Comparison of ENCODE assay signal across 20 cellular contexts in genomic region chr16:50169555-50170096, GRCh38. TPM values are rescaled to one million over a fixed set of nuclear protein-coding genes. Genes with fewer than 3 reads are reported as not detected.
DNase-seq lines count a peak whose midpoint lies in the region; ATAC-seq and TF ChIP-seq lines count a peak whose summit lies in the region.
"Had no signal": no experiment of that assay in that cellular context is flagged by ENCODE, and none has a peak within 500 bp of the region (broad histone marks: within the 10 kb centered on the region; RNA-seq: fewer than 3 reads in every experiment).

No MANE protein-coding gene starts in this region.

- H3K36me3 ChIP-seq in cardiac muscle cell (no peaks in the 10 kb centered on the region), liver (ENCODE audit: control insufficient read depth in 4 of 4, insufficient read depth in 3 of 4, low read depth in 1 of 4, low read length in 3 of 4) (no peaks in the 10 kb centered on the region)
- H3K36me3 ChIP-seq: HAP-1, left ventricle myocardium inferior, thoracic aorta had no signal

- peak in 1 of 2 donors; percentile 70 for DNase-seq in cardiac muscle cell (ENCODE audit: low read depth in 1 of 2, low spot score in 1 of 2)
- DNase-seq in right cardiac atrium = no peak
- peak; percentile 4 for DNase-seq in NOMO-1 treated with dmso at 0.1 percent for 144 hours (lab: John Stamatoyannopoulos, UW; ENCODE audit: unreplicated experiment)
- no peak for DNase-seq in NCI-H526 treated with DMSO at 0.1 percent for 48 hours (lab: John Stamatoyannopoulos, UW)
- no peak for DNase-seq in DMS79 treated with DMSO at 0.1 percent for 48 hours (lab: John Stamatoyannopoulos, UW)
- DNase-seq in NCI-H1092 (lab: John Stamatoyannopoulos, UW) = no peak
- DNase-seq in stimulated activated CD8-positive, alpha-beta memory T cell treated with anti-CD3 and anti-CD28 coated beads, Interleukin-4, amount 100 ng/mL, for 48 hours = no peak
- DNase-seq: ACHN; activated CD4-positive, alpha-beta T cell treated with anti-CD3 and anti-CD28 coated beads for 48 hours; DMS153; left ventricle myocardium inferior; NCI-H1436 treated with DMSO at 0.1 percent for 48 hours; NCI-H510A treated with DMSO at 0.1 percent for 48 hours; retina; stimulated activated CD4-positive, alpha-beta T cell treated with anti-CD3 and anti-CD28 coated beads, Interleukin-15, amount 100 ng/mL, for 24 hours; SW 1271 had no signal

- no peaks in the 10 kb centered on the region for H3K27me3 ChIP-seq in cardiac muscle cell
- no peaks in the 10 kb centered on the region for H3K27me3 ChIP-seq in right cardiac atrium (ENCODE audit: control insufficient read depth, insufficient read depth)
- no peaks in the 10 kb centered on the region for H3K27me3 ChIP-seq in liver (ENCODE audit: control insufficient read depth in 4 of 4, insufficient read depth in 4 of 4, low read length in 3 of 4)
- H3K27me3 ChIP-seq: BLaER1 treated with 17β-estradiol and CSF1 and Interleukin-3, amounts not matched to agents 10 nM and 100 nM had no signal

- H3K9me3 ChIP-seq in cardiac muscle cell (ENCODE audit: low read depth) (no peaks in the 10 kb centered on the region), right cardiac atrium (ENCODE audit: control insufficient read depth, low read length) (no peaks in the 10 kb centered on the region), liver (ENCODE audit: control insufficient read depth in 4 of 4, low read length in 3 of 4) (no peaks in the 10 kb centered on the region)
- H3K9me3 ChIP-seq: left ventricle myocardium inferior, thoracic aorta had no signal

- H3K4me3 ChIP-seq in cardiac muscle cell = no peak overlapping the region
- no peak overlapping the region for H3K4me3 ChIP-seq in right cardiac atrium (ENCODE audit: low read length)
- H3K4me3 ChIP-seq in liver (ENCODE audit: low read depth in 1 of 3, low read length in 3 of 3) = no peak overlapping the region
- H3K4me3 ChIP-seq: BLaER1 treated with 17β-estradiol and CSF1 and Interleukin-3, amounts not matched to agents 10 nM and 100 nM; HAP-1; left ventricle myocardium inferior; thoracic aorta had no signal

- H3K27ac ChIP-seq in cardiac muscle cell = peak overlapping the region; percentile 83
- no peak overlapping the region for H3K27ac ChIP-seq in right cardiac atrium (ENCODE audit: low read length)
- H3K27ac ChIP-seq in liver (ENCODE audit: low read depth in 1 of 2, low read length in 2 of 2) = no peak overlapping the region
- H3K27ac ChIP-seq: BLaER1 treated with 17β-estradiol and CSF1 and Interleukin-3, amounts not matched to agents 10 nM and 100 nM; left ventricle myocardium inferior; thoracic aorta had no signal

- WGBS in right cardiac atrium = 70% methylated on average over 2 of the region's 2 CpGs
- 44% methylated on average over 2 of the region's 2 CpGs for WGBS in liver

- no peak for TF ChIP-seq CTCF in cardiac muscle cell (IDR thresholded peaks at IDR 0.05; ENCODE audit: low read depth, low read length)
- no peak for TF ChIP-seq CTCF in liver (IDR thresholded peaks at IDR 0.05; ENCODE audit: low read depth, low read length, missing input control)

- H3K4me1 ChIP-seq in cardiac muscle cell (ENCODE audit: low read depth) = peaks cover 19% of the 10 kb centered on the region
- peaks cover 11% of the 10 kb centered on the region for H3K4me1 ChIP-seq in right cardiac atrium (ENCODE audit: control insufficient read depth, insufficient read depth, low read length)
- H3K4me1 ChIP-seq in liver (ENCODE audit: control insufficient read depth in 4 of 4, insufficient read depth in 4 of 4, low read length in 3 of 4) = peaks cover 0 to 11% (median 8%) of the 10 kb centered on the region in 4 donors
- H3K4me1 ChIP-seq: HAP-1 had no signal

- no peak overlapping the region for H3K9ac ChIP-seq in liver (ENCODE audit: low read depth in 1 of 2, low read length in 2 of 2)
- H3K9ac ChIP-seq: BLaER1 treated with 17β-estradiol and CSF1 and Interleukin-3, amounts not matched to agents 10 nM and 100 nM had no signal

- intact Hi-C loops in right cardiac atrium (cut with DNase I) = no loop called here

- no peak for ATAC-seq in right cardiac atrium

- TF ChIP-seq RAD21 in liver (IDR thresholded peaks at IDR 0.05) = no peak

TF ChIP-seq in liver, 16 proteins besides CTCF, POLR2A, EP300 and RAD21:
- TF ChIP-seq HNF4A (conservative IDR thresholded peaks at IDR 0.05) (peak; percentile 50 to 58), HNF4G (IDR thresholded peaks at IDR 0.05) (no peak), NR2F2 (IDR thresholded peaks at IDR 0.05) (no peak), RXRA (IDR thresholded peaks at IDR 0.05) (no peak)
- TF ChIP-seq, protein P1, sequence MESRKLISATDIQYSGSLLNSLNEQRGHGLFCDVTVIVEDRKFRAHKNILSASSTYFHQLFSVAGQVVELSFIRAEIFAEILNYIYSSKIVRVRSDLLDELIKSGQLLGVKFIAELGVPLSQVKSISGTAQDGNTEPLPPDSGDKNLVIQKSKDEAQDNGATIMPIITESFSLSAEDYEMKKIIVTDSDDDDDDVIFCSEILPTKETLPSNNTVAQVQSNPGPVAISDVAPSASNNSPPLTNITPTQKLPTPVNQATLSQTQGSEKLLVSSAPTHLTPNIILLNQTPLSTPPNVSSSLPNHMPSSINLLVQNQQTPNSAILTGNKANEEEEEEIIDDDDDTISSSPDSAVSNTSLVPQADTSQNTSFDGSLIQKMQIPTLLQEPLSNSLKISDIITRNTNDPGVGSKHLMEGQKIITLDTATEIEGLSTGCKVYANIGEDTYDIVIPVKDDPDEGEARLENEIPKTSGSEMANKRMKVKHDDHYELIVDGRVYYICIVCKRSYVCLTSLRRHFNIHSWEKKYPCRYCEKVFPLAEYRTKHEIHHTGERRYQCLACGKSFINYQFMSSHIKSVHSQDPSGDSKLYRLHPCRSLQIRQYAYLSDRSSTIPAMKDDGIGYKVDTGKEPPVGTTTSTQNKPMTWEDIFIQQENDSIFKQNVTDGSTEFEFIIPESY (IDR thresholded peaks at IDR 0.05) = no peak
- TF ChIP-seq, protein P2, sequence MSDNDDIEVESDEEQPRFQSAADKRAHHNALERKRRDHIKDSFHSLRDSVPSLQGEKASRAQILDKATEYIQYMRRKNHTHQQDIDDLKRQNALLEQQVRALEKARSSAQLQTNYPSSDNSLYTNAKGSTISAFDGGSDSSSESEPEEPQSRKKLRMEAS (IDR thresholded peaks at IDR 0.05) = no peak

RNA-seq across cellular contexts. Expression of gene TENT4B, which starts 16.5 kb away (rescaled TPM):
- total RNA-seq in cardiac muscle cell = 10.6 and 15.0 TPM in 2 replicates
- 6.2 and 8.7 TPM in 2 replicates for polyA plus RNA-seq in cardiac muscle cell
- total RNA-seq in right cardiac atrium = 1 to 10 TPM; 6.3 to 8.4 (median 7.3) TPM
- 3.0 TPM for polyA plus RNA-seq in right cardiac atrium
- 10 to 100 TPM in 1 of 2 donors, 1 to 10 TPM in 1; 7.5 to 10.8 TPM for total RNA-seq in liver
- 1 to 10 TPM; 4.2 to 8.3 TPM for polyA plus RNA-seq in liver
